In the genomic region with DNA sequence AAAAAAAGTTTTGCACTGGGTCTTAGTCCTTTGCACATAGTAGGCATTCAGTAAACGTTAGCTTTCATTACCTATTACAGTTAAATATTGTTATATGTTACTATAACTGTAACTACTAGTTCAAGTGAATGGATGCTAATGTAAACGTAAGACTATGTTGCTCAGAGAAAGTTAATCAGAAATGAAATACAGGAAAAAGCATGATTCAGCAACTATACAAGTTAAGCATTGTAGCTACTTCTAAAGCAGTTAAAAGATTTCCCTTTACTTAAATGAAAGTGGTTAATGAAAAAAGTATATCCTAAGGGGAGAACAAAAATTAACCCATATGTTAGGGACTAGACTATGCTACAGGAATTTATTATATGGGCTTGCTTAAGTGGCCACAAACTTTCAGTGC, we compare ENCODE assay signal across 15 cellular contexts.
A peak's percentile ranks its signal among the peaks of the same experiment; 100 is the strongest.
DNase-seq lines count a peak whose midpoint lies in the region; ATAC-seq, FAIRE-seq and TF ChIP-seq lines count a peak whose summit lies in the region.
"Had no signal": no experiment of that assay in that cellular context is flagged by ENCODE, and none has a peak within 500 bp of the region (broad histone marks: within the 10 kb centered on the region; RNA-seq: fewer than 3 reads in every experiment).

No MANE protein-coding gene starts in this region.

- FAIRE-seq in islet of Langerhans (lab: Jason Lieb, UNC): peak; percentile 13
- FAIRE-seq: HTR-8/SVneo had no signal

- H3K9me3 Mint-ChIP-seq in mesothelial cell of epicardium (no peaks in the 10 kb centered on the region), MCF 10A (ENCODE audit: unreplicated experiment) (no peaks in the 10 kb centered on the region)
- H3K9me3 Mint-ChIP-seq: GM23338 had no signal

- H3K4me3 Mint-ChIP-seq in mesothelial cell of epicardium (no peak overlapping the region), MCF 10A (ENCODE audit: unreplicated experiment) (no peak overlapping the region)
- H3K4me3 Mint-ChIP-seq: CD4-positive, CD25-positive, alpha-beta regulatory T cell; GM23338 had no signal

- H3K36me3 Mint-ChIP-seq in mesothelial cell of epicardium: peaks cover 7% of the 10 kb centered on the region
- peaks cover 6% of the 10 kb centered on the region for H3K36me3 Mint-ChIP-seq in MCF 10A (ENCODE audit: insufficient read depth, unreplicated experiment)
- H3K36me3 Mint-ChIP-seq: CD4-positive, CD25-positive, alpha-beta regulatory T cell had no signal

- DNase-seq in DMS53 (lab: John Stamatoyannopoulos, UW): peak; percentile 13
- DNase-seq in DMS53 treated with DMSO at 0.1 percent for 48 hours (lab: John Stamatoyannopoulos, UW; ENCODE audit: unreplicated experiment): no peak
- peak; percentile 35 for DNase-seq in NCI-H69 (lab: John Stamatoyannopoulos, UW)
- no peak for DNase-seq in mesothelial cell of epicardium (ENCODE audit: low spot score in 2 of 2, unreplicated experiment in 2 of 2)
- DNase-seq in DMS79 treated with DMSO at 0.1 percent for 48 hours (lab: John Stamatoyannopoulos, UW): no peak
- DNase-seq in MCF 10A (ENCODE audit: unreplicated experiment): no peak
- DNase-seq: Calu3; CD4-positive, CD25-positive, alpha-beta regulatory T cell; H7; Kasumi-1; KBM-7 had no signal

- intact Hi-C loops in MCF 10A (cut with micrococcal nuclease): no loop called here

- no TSS peak for BruUV-seq in MCF 10A (replicated peaks; lab: Mats Ljungman, UMichigan)

- peaks cover 12% of the 10 kb centered on the region for H3K4me1 Mint-ChIP-seq in mesothelial cell of epicardium
- H3K4me1 Mint-ChIP-seq in MCF 10A (ENCODE audit: insufficient read depth, unreplicated experiment): no peaks in the 10 kb centered on the region
- H3K4me1 Mint-ChIP-seq: CD4-positive, CD25-positive, alpha-beta regulatory T cell had no signal

- POLR2A ChIA-PET in MCF 10A (lab: Yijun Ruan, JAX): interaction anchor here (1.4 kb wide), 1 partner anchor 10 kb away, joined by 4 read pairs; no protein-coding TSS in a partner anchor

- no peak for ATAC-seq in HG02970 (IDR thresholded peaks at IDR 0.05; ENCODE audit: low FRiP score, unreplicated experiment)
- ATAC-seq: GM23338 had no signal

- TF ChIP-seq CTCF in mesothelial cell of epicardium (IDR thresholded peaks at IDR 0.05; ENCODE audit: unreplicated experiment) (no peak), MCF 10A (IDR thresholded peaks at IDR 0.05; ENCODE audit: unreplicated experiment) (no peak)

- no peak overlapping the region for H3K27ac Mint-ChIP-seq in mesothelial cell of epicardium
- H3K27ac Mint-ChIP-seq in MCF 10A (ENCODE audit: low read depth, unreplicated experiment): no peak overlapping the region
- H3K27ac Mint-ChIP-seq: CD4-positive, CD25-positive, alpha-beta regulatory T cell; GM23338 had no signal

- CTCF ChIA-PET in MCF 10A (lab: Yijun Ruan, JAX): no interaction called here

- no peaks in the 10 kb centered on the region for H3K27me3 Mint-ChIP-seq in mesothelial cell of epicardium (ENCODE audit: low read depth)
- H3K27me3 Mint-ChIP-seq in MCF 10A (ENCODE audit: insufficient read depth, unreplicated experiment): no peaks in the 10 kb centered on the region
- H3K27me3 Mint-ChIP-seq: CD4-positive, CD25-positive, alpha-beta regulatory T cell had no signal

Comparison
In these comparisons a context has a peak if more than half of its experiments do, and no peak if none do; other contexts are left out.
1. DNase-seq: peak in DMS53 (single experiment) and NCI-H69 (single experiment); none in DMS53 treated with DMSO at 0.1 percent for 48 hours (single experiment), mesothelial cell of epicardium (0 of 2), DMS79 treated with DMSO at 0.1 percent for 48 hours (single experiment) and MCF 10A (single experiment).